Comparison of ENCODE assay signal across 1 cellular context in the genomic region with DNA sequence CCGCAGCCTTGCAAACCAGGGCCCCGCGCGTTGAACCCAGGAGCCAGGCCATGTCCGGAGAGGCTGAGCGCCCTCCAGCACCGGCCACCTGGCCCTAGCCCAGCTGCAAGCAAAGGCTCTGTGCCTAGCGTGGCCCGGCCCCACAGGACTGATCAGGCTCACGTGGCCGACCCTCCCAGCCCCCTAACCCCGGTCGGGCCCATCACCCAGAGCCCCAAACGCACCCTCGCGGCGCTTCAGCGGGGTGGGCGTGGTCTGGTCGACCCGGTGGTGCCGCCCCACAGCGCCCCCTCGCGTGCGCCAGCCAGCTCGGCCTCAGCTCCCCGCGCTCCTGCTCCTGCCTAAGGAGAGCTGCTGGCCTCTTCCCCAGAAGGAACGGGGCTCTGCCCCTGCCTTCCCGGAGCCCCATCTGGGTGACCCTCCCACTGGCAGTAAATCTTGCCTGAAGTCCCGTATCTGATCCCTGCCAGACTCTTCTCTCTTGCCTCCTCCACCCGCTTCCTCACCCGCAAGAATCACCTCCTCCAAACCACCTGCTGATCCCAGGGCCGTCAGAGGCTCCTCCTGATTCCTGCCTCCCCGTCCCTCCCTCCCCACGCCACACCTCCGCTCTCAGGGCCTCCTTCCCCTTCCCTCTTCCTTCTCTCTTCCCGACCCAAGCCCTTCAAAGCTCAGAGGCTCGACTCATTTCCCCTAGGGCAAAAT.
TF ChIP-seq lines count a peak whose summit lies in the region.

No MANE protein-coding gene starts in this region.

TF ChIP-seq in H1, 55 proteins besides CTCF, POLR2A, EP300 and RAD21:
- TF ChIP-seq HDAC6 (IDR thresholded peaks at IDR 0.05; ENCODE audit: low read depth, low read length) (no peak), NANOG (IDR thresholded peaks at IDR 0.05; ENCODE audit: insufficient read depth, low read depth, low read length, poor library complexity, severe bottlenecking) (peak; percentile 39), ASH2L (IDR thresholded peaks at IDR 0.05; ENCODE audit: low read length) (peak; percentile 33), CHD2 (IDR thresholded peaks at IDR 0.05; ENCODE audit: low read length) (0 out of 2 replicates have a peak, but pooled peaks have one; percentile 47), SUZ12 (IDR thresholded peaks at IDR 0.05; ENCODE audit: low read length) (0 out of 2 replicates have a peak, but pooled peaks have one; percentile 2), KDM4A (IDR thresholded peaks at IDR 0.05; ENCODE audit: low read depth, low read length, severe bottlenecking) (peak; percentile 65), TAF1 (IDR thresholded peaks at IDR 0.05; ENCODE audit: low read depth, low read length) (0 out of 2 replicates have a peak, but pooled peaks have one; percentile 39), CREB1 (IDR thresholded peaks at IDR 0.05) (peak; percentile 43; the same call in 1 of the 2 replicates), TBP (IDR thresholded peaks at IDR 0.05; ENCODE audit: low read depth, low read length) (no peak), MAX (IDR thresholded peaks at IDR 0.05) (peak; percentile 69), TEAD4 (IDR thresholded peaks at IDR 0.05; ENCODE audit: low read depth, low read length) (peak; percentile 21; the same call in 1 of the 2 replicates), ZNF274 (IDR thresholded peaks at IDR 0.05; ENCODE audit: borderline replicate concordance, extremely low read depth, low read length) (no peak), JUND (IDR thresholded peaks at IDR 0.05; ENCODE audit: low read length) (no peak), EZH2 (IDR thresholded peaks at IDR 0.05; ENCODE audit: low read depth, low read length, severe bottlenecking) (no peak), BRCA1 (IDR thresholded peaks at IDR 0.05; ENCODE audit: low read depth, low read length) (no peak), YY1 (IDR thresholded peaks at IDR 0.05; ENCODE audit: low read depth, low read length) (no peak)
- TF ChIP-seq, protein P1, sequence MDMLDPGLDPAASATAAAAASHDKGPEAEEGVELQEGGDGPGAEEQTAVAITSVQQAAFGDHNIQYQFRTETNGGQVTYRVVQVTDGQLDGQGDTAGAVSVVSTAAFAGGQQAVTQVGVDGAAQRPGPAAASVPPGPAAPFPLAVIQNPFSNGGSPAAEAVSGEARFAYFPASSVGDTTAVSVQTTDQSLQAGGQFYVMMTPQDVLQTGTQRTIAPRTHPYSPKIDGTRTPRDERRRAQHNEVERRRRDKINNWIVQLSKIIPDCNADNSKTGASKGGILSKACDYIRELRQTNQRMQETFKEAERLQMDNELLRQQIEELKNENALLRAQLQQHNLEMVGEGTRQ (IDR thresholded peaks at IDR 0.05; ENCODE audit: low read length): no peak
TF ChIP-seq in H1: peak in this region for 9.
